15 cellular contexts compared by ENCODE assay signal in the genomic region with DNA sequence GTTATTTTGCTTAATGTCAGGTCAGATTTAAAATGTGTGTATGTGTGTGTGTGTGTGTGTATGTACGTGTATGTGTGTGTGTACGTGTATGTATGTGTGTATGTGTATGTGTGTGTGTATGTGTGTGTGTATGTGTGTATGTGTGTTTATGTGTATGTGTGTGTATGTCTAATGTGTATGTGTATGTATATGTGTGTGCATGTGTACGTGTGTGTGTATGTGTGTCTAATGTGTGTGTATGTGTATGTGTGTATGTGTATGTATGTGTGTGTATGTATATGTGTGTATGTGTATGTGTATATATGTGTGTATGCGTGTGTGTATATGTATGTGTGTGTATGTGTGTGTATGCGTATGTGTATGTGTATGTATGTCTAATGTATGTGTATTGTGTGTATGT.
"Had no signal": no experiment of that assay in that cellular context is flagged by ENCODE, and none has a peak within 500 bp of the region (broad histone marks: within the 10 kb centered on the region; RNA-seq: fewer than 3 reads in every experiment).

No MANE protein-coding gene starts in this region.

- H3K4me3 Mint-ChIP-seq: activated CD4-positive, alpha-beta T cell treated with anti-CD3 and anti-CD28 coated beads, Interleukin-2, amount 10 ng/mL, durations not matched to agents 7 days and 5 days; activated T-helper 1 cell treated with anti-CD3 and anti-CD28 coated beads, Interleukin-12 subunit alpha, Interleukin-12 subunit beta, Interleukin-2, Interleukin-4 antibody, amounts not matched to agents 30 ng/mL and 10 ng/mL and 1 ng/mL, durations not matched to agents 14 hours and 24 hours and 36 hours; dendritic cell treated with granulocyte-macrophage colony-stimulating factor and Interleukin-4, amounts not matched to agents 40 ng/mL and 50 ng/mL, for 4 days; T-helper 2 cell treated with Interferon-gamma antibody and Interleukin-4, amounts not matched to agents 5 μg/mL and 100 μg/mL, for 36 hours had no signal

- ATAC-seq: left colon had no signal

- H3K27ac Mint-ChIP-seq: activated CD4-positive, alpha-beta T cell treated with anti-CD3 and anti-CD28 coated beads, Interleukin-2, amount 10 ng/mL, durations not matched to agents 7 days and 5 days; activated T-helper 1 cell treated with anti-CD3 and anti-CD28 coated beads, Interleukin-12 subunit alpha, Interleukin-12 subunit beta, Interleukin-2, Interleukin-4 antibody, amounts not matched to agents 30 ng/mL and 10 ng/mL and 1 ng/mL, durations not matched to agents 14 hours and 24 hours and 36 hours; dendritic cell treated with granulocyte-macrophage colony-stimulating factor and Interleukin-4, amounts not matched to agents 40 ng/mL and 50 ng/mL, for 4 days; T-helper 2 cell treated with Interferon-gamma antibody and Interleukin-4, amounts not matched to agents 5 μg/mL and 100 μg/mL, for 36 hours had no signal

- H3K4me1 Mint-ChIP-seq: activated CD4-positive, alpha-beta T cell treated with anti-CD3 and anti-CD28 coated beads, Interleukin-2, amount 10 ng/mL, durations not matched to agents 7 days and 5 days had no signal

- DNase-seq: activated CD4-positive, alpha-beta T cell treated with anti-CD3 and anti-CD28 coated beads, Interleukin-2, amount 10 ng/mL, durations not matched to agents 7 days and 5 days; activated CD8-positive, alpha-beta memory T cell treated with anti-CD3 and anti-CD28 coated beads for 24 hours; cerebellar nuclear complex; effector memory CD4-positive, alpha-beta T cell; foreskin melanocyte; left colon; lower lobe of right lung; midbrain; stimulated activated CD4-positive, alpha-beta T cell treated with anti-CD3 and anti-CD28 coated beads, Interleukin-15, amount 100 ng/mL, for 24 hours; stimulated activated CD4-positive, alpha-beta T cell treated with anti-CD3 and anti-CD28 coated beads, Interleukin-4, amount 100 ng/mL, for 1 hour; stimulated activated naive CD4-positive, alpha-beta T cell; transverse colon had no signal

- H3K9me3 Mint-ChIP-seq: dendritic cell treated with granulocyte-macrophage colony-stimulating factor and Interleukin-4, amounts not matched to agents 40 ng/mL and 50 ng/mL, for 4 days had no signal
